Comparison of ENCODE assay signal across 16 cellular contexts in genomic region chr4:85402371-85402770, GRCh38.
DNase-seq lines count a peak whose midpoint lies in the region; ATAC-seq, FAIRE-seq and TF ChIP-seq lines count a peak whose summit lies in the region.
"Had no signal": no experiment of that assay in that cellular context is flagged by ENCODE, and none has a peak within 500 bp of the region (broad histone marks: within the 10 kb centered on the region; RNA-seq: fewer than 3 reads in every experiment).

No MANE protein-coding gene starts in this region.

- POLR2A ChIA-PET in A673 (lab: Charles Lee; ENCODE audit: low non-redundant PET): no interaction called here

- intact Hi-C loops in A673 (cut with micrococcal nuclease; ENCODE audit: unreplicated experiment): no loop called here

- CTCF ChIA-PET in A673 (lab: Charles Lee): no interaction called here

- H3K9me3 ChIP-seq in A673 (ENCODE audit: low read depth, low read length, poor library complexity, severe bottlenecking): no peaks in the 10 kb centered on the region
- H3K9me3 ChIP-seq: ascending aorta, stomach had no signal

- no peaks in the 10 kb centered on the region for H3K4me1 ChIP-seq in A673 (ENCODE audit: insufficient read depth, low read length, poor library complexity, severe bottlenecking)
- H3K4me1 ChIP-seq: ascending aorta, stomach had no signal

- no peaks in the 10 kb centered on the region for H3K36me3 ChIP-seq in A673 (ENCODE audit: insufficient read depth, low read length, poor library complexity, severe bottlenecking)
- no peaks in the 10 kb centered on the region for H3K36me3 ChIP-seq in bronchial epithelial cell (ENCODE audit: control insufficient read depth, insufficient read depth, low read length)
- H3K36me3 ChIP-seq in kidney epithelial cell (ENCODE audit: control insufficient read depth, insufficient read depth, low read length): no peaks in the 10 kb centered on the region
- H3K36me3 ChIP-seq: ascending aorta, stomach had no signal

- peak; percentile 80 for FAIRE-seq in bronchial epithelial cell (lab: Jason Lieb, UNC)
- FAIRE-seq: HTR-8/SVneo had no signal

- DNase-seq in A673 (ENCODE audit: low spot score) (peak; percentile 2), HCEC 1CT (peak; percentile 17), bronchial epithelial cell (ENCODE audit: low read depth) (peak; percentile 72), kidney epithelial cell (ENCODE audit: low read depth) (peak; percentile 76), DMS153 treated with DMSO at 0.1 percent for 48 hours (lab: John Stamatoyannopoulos, UW; ENCODE audit: unreplicated experiment) (no peak), SIG-M5 treated with dmso at 0.1 percent for 504 hours (lab: John Stamatoyannopoulos, UW; ENCODE audit: unreplicated experiment) (no peak)
- DNase-seq: ACHN; activated CD4-positive, alpha-beta memory T cell treated with anti-CD3 and anti-CD28 coated beads for 36 hours; effector memory CD4-positive, alpha-beta T cell; NCI-H2171; SIG-M5; stomach had no signal

- H3K27ac ChIP-seq in A673 (ENCODE audit: low read depth, low read length, poor library complexity, severe bottlenecking): no peak overlapping the region
- H3K27ac ChIP-seq: ascending aorta, stomach had no signal

- TF ChIP-seq CTCF in A673 (conservative IDR thresholded peaks at IDR 0.05; ENCODE audit: low read depth, low read length): no peak
- TF ChIP-seq CTCF in bronchial epithelial cell (IDR thresholded peaks at IDR 0.05; ENCODE audit: insufficient read depth, low read length, severe bottlenecking): no peak
- no peak for TF ChIP-seq CTCF in kidney epithelial cell (IDR thresholded peaks at IDR 0.05; ENCODE audit: insufficient read depth, low read length, poor library complexity, severe bottlenecking)

- no TSS peak for BruUV-seq in A673 (replicated peaks; lab: Mats Ljungman, UMichigan)

- no peaks in the 10 kb centered on the region for H3K27me3 ChIP-seq in A673 (replicated peaks; ENCODE audit: insufficient read depth, low read depth, low read length, poor library complexity)
- no peaks in the 10 kb centered on the region for H3K27me3 ChIP-seq in bronchial epithelial cell (ENCODE audit: control insufficient read depth, insufficient read depth, low read length)
- H3K27me3 ChIP-seq in kidney epithelial cell (ENCODE audit: control insufficient read depth, insufficient read depth, low read length): no peaks in the 10 kb centered on the region
- H3K27me3 ChIP-seq: ascending aorta, stomach had no signal

- ATAC-seq in HG03354 (IDR thresholded peaks at IDR 0.05; ENCODE audit: poor library complexity, severe bottlenecking, unreplicated experiment): no peak
- ATAC-seq in GM18868 (IDR thresholded peaks at IDR 0.05; ENCODE audit: unreplicated experiment): no peak

- H3K4me3 ChIP-seq in A673 (ENCODE audit: low read depth, low read length, poor library complexity, severe bottlenecking) (no peak overlapping the region), bronchial epithelial cell (ENCODE audit: low read depth, low read length) (no peak overlapping the region), kidney epithelial cell (ENCODE audit: low read depth, low read length) (no peak overlapping the region)
- H3K4me3 ChIP-seq: ascending aorta, stomach had no signal

Comparison
In these comparisons a context has a peak if more than half of its experiments do, and no peak if none do; other contexts are left out.
1. DNase-seq: peak in A673 (single experiment), HCEC 1CT (single experiment), bronchial epithelial cell (single experiment) and kidney epithelial cell (single experiment); none in DMS153 treated with DMSO at 0.1 percent for 48 hours (single experiment) and SIG-M5 treated with dmso at 0.1 percent for 504 hours (single experiment).